In the genomic region with DNA sequence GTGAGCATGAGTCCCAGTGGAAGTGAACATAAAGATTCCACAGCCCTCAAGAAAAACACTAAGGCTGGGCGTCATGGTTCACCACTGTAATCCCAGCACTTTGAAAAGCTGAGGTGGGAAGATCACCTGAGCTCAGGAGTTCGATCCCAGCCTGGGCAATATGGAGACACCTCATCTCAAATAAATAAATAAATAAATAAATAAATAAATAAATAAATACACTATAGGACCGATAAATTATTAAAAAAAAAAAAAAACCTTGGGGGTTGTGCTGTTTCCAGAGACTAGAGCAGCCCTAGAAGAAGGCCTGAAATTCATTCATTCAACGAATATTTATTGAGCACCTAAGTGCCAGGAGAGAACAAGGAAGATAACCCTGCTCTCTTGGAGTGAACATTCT, we compare ENCODE assay signal across 1 cellular context.
TF ChIP-seq lines count a peak whose summit lies in the region.

No MANE protein-coding gene starts in this region.

TF ChIP-seq in WTC11, 78 proteins besides CTCF, POLR2A, EP300 and RAD21 (continued from another document):
- TF ChIP-seq, protein P1, sequence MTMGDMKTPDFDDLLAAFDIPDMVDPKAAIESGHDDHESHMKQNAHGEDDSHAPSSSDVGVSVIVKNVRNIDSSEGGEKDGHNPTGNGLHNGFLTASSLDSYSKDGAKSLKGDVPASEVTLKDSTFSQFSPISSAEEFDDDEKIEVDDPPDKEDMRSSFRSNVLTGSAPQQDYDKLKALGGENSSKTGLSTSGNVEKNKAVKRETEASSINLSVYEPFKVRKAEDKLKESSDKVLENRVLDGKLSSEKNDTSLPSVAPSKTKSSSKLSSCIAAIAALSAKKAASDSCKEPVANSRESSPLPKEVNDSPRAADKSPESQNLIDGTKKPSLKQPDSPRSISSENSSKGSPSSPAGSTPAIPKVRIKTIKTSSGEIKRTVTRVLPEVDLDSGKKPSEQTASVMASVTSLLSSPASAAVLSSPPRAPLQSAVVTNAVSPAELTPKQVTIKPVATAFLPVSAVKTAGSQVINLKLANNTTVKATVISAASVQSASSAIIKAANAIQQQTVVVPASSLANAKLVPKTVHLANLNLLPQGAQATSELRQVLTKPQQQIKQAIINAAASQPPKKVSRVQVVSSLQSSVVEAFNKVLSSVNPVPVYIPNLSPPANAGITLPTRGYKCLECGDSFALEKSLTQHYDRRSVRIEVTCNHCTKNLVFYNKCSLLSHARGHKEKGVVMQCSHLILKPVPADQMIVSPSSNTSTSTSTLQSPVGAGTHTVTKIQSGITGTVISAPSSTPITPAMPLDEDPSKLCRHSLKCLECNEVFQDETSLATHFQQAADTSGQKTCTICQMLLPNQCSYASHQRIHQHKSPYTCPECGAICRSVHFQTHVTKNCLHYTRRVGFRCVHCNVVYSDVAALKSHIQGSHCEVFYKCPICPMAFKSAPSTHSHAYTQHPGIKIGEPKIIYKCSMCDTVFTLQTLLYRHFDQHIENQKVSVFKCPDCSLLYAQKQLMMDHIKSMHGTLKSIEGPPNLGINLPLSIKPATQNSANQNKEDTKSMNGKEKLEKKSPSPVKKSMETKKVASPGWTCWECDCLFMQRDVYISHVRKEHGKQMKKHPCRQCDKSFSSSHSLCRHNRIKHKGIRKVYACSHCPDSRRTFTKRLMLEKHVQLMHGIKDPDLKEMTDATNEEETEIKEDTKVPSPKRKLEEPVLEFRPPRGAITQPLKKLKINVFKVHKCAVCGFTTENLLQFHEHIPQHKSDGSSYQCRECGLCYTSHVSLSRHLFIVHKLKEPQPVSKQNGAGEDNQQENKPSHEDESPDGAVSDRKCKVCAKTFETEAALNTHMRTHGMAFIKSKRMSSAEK (CRISPR knock-in tag; IDR thresholded peaks at IDR 0.05; ENCODE audit: borderline replicate concordance) = no peak
- TF ChIP-seq KAT7 (CRISPR knock-in tag; IDR thresholded peaks at IDR 0.05; ENCODE audit: borderline replicate concordance) (no peak), NFATC4 (CRISPR knock-in tag; IDR thresholded peaks at IDR 0.05) (no peak), ZNF317 (CRISPR knock-in tag; IDR thresholded peaks at IDR 0.05; ENCODE audit: borderline replicate concordance, low read depth) (no peak), SMAD3 (CRISPR knock-in tag; IDR thresholded peaks at IDR 0.05; ENCODE audit: borderline replicate concordance) (no peak), RORB (CRISPR knock-in tag; IDR thresholded peaks at IDR 0.05) (no peak), ELF4 (CRISPR knock-in tag; IDR thresholded peaks at IDR 0.05; ENCODE audit: low read depth) (no peak), ZNF416 (CRISPR knock-in tag; IDR thresholded peaks at IDR 0.05) (no peak), NFYB (CRISPR knock-in tag; conservative IDR thresholded peaks at IDR 0.05; ENCODE audit: low read depth) (no peak), HMGA2 (CRISPR knock-in tag; IDR thresholded peaks at IDR 0.05) (no peak), MYBL2 (CRISPR knock-in tag; IDR thresholded peaks at IDR 0.05) (no peak), ESRRA (CRISPR knock-in tag; IDR thresholded peaks at IDR 0.05; ENCODE audit: borderline replicate concordance) (no peak)
- TF ChIP-seq, protein P2, sequence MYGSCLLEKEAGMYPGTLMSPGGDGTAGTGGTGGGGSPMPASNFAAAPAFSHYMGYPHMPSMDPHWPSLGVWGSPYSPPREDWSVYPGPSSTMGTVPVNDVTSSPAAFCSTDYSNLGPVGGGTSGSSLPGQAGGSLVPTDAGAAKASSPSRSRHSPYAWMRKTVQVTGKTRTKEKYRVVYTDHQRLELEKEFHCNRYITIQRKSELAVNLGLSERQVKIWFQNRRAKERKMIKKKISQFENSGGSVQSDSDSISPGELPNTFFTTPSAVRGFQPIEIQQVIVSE (CRISPR knock-in tag; IDR thresholded peaks at IDR 0.05; ENCODE audit: borderline replicate concordance) = no peak
- TF ChIP-seq, protein P3, sequence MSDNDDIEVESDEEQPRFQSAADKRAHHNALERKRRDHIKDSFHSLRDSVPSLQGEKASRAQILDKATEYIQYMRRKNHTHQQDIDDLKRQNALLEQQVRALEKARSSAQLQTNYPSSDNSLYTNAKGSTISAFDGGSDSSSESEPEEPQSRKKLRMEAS (CRISPR knock-in tag; IDR thresholded peaks at IDR 0.05) = no peak
- TF ChIP-seq, protein P4, sequence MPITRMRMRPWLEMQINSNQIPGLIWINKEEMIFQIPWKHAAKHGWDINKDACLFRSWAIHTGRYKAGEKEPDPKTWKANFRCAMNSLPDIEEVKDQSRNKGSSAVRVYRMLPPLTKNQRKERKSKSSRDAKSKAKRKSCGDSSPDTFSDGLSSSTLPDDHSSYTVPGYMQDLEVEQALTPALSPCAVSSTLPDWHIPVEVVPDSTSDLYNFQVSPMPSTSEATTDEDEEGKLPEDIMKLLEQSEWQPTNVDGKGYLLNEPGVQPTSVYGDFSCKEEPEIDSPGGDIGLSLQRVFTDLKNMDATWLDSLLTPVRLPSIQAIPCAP (CRISPR knock-in tag; IDR thresholded peaks at IDR 0.05) = no peak
- TF ChIP-seq, protein P5, sequence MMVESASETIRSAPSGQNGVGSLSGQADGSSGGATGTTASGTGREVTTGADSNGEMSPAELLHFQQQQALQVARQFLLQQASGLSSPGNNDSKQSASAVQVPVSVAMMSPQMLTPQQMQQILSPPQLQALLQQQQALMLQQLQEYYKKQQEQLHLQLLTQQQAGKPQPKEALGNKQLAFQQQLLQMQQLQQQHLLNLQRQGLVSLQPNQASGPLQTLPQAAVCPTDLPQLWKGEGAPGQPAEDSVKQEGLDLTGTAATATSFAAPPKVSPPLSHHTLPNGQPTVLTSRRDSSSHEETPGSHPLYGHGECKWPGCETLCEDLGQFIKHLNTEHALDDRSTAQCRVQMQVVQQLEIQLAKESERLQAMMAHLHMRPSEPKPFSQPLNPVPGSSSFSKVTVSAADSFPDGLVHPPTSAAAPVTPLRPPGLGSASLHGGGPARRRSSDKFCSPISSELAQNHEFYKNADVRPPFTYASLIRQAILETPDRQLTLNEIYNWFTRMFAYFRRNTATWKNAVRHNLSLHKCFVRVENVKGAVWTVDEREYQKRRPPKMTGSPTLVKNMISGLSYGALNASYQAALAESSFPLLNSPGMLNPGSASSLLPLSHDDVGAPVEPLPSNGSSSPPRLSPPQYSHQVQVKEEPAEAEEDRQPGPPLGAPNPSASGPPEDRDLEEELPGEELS (CRISPR knock-in tag; IDR thresholded peaks at IDR 0.05) = no peak
- TF ChIP-seq, protein P6, sequence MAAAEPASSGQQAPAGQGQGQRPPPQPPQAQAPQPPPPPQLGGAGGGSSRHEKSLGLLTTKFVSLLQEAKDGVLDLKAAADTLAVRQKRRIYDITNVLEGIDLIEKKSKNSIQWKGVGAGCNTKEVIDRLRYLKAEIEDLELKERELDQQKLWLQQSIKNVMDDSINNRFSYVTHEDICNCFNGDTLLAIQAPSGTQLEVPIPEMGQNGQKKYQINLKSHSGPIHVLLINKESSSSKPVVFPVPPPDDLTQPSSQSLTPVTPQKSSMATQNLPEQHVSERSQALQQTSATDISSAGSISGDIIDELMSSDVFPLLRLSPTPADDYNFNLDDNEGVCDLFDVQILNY (CRISPR knock-in tag; IDR thresholded peaks at IDR 0.05) = no peak
- TF ChIP-seq, protein P7, sequence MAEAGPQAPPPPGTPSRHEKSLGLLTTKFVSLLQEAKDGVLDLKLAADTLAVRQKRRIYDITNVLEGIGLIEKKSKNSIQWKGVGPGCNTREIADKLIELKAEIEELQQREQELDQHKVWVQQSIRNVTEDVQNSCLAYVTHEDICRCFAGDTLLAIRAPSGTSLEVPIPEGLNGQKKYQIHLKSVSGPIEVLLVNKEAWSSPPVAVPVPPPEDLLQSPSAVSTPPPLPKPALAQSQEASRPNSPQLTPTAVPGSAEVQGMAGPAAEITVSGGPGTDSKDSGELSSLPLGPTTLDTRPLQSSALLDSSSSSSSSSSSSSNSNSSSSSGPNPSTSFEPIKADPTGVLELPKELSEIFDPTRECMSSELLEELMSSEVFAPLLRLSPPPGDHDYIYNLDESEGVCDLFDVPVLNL (CRISPR knock-in tag; IDR thresholded peaks at IDR 0.05; ENCODE audit: borderline replicate concordance, low read depth) = no peak
- TF ChIP-seq, protein P8, sequence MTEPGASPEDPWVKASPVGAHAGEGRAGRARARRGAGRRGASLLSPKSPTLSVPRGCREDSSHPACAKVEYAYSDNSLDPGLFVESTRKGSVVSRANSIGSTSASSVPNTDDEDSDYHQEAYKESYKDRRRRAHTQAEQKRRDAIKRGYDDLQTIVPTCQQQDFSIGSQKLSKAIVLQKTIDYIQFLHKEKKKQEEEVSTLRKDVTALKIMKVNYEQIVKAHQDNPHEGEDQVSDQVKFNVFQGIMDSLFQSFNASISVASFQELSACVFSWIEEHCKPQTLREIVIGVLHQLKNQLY (CRISPR knock-in tag; IDR thresholded peaks at IDR 0.05) = no peak
